1 cellular context compared by ENCODE assay signal in the genomic region with DNA sequence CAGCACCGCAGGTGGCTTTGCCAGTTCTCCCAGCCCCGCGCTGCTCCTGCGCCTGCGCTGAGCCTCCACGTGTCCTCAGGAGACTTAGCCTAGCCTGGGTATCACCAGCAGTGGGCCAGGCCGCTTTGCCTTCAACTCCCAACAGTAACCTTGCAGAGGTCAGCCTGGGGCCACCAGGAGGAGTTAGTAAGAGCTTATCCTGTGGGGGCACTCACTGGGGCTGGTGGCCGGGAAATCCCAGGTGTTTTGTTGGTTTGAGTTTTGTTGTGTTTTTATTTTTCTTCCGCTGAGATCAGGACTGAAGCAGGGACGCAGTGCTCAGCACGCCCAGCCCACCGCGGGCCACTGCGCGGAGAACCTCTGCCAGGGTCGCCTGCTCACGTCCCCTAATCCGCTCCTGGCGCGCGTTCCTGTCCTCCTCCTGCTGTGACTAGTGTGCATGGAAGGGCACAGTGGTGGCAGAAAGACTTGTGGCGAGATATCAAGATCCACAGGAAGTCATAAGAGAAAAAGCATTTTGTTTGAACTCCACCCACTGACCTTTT.
TF ChIP-seq lines count a peak whose summit lies in the region.

No MANE protein-coding gene starts in this region.

TF ChIP-seq in HepG2, 621 proteins besides CTCF, POLR2A, EP300 and RAD21 (continued from another document and continues in another):
- TF ChIP-seq, protein P1, sequence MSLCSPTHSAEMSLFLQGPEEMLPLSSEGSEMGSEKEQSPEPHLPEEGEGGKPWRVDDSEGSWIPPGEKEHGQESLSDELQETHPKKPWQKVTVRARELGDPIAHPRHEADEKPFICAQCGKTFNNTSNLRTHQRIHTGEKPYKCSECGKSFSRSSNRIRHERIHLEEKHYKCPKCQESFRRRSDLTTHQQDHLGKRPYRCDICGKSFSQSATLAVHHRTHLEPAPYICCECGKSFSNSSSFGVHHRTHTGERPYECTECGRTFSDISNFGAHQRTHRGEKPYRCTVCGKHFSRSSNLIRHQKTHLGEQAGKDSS (CRISPR knock-in tag; IDR thresholded peaks at IDR 0.05; ENCODE audit: borderline replicate concordance, low read depth): 0 out of 2 replicates have a peak, but pooled peaks have one; percentile 13
- TF ChIP-seq ZNF33B (CRISPR knock-in tag; IDR thresholded peaks at IDR 0.05): 0 out of 2 replicates have a peak, but pooled peaks have one; percentile 42
- no peak for TF ChIP-seq ZNF124 (CRISPR knock-in tag; IDR thresholded peaks at IDR 0.05)
- TF ChIP-seq PHB2 (IDR thresholded peaks at IDR 0.05; ENCODE audit: partially characterized antibody): no peak
- TF ChIP-seq ZNF792 (CRISPR knock-in tag; IDR thresholded peaks at IDR 0.05): peak; percentile 48; the same call in 1 of the 2 replicates
- no peak; the same call in 1 of the 2 replicates for TF ChIP-seq ZIK1 (CRISPR knock-in tag; IDR thresholded peaks at IDR 0.05; ENCODE audit: borderline replicate concordance, low read depth)
- TF ChIP-seq DMAP1 (CRISPR knock-in tag; IDR thresholded peaks at IDR 0.05): peak; percentile 87
- 0 out of 2 replicates have a peak, but pooled peaks have one; percentile 17 for TF ChIP-seq ESRRA (CRISPR knock-in tag; IDR thresholded peaks at IDR 0.05; ENCODE audit: low read depth)
- TF ChIP-seq CBX5 (CRISPR knock-in tag; IDR thresholded peaks at IDR 0.05; ENCODE audit: borderline replicate concordance): peak; percentile 28; the same call in 1 of the 2 replicates
- TF ChIP-seq ELF4 (CRISPR knock-in tag; IDR thresholded peaks at IDR 0.05; ENCODE audit: borderline replicate concordance): no peak
- TF ChIP-seq, protein P2, sequence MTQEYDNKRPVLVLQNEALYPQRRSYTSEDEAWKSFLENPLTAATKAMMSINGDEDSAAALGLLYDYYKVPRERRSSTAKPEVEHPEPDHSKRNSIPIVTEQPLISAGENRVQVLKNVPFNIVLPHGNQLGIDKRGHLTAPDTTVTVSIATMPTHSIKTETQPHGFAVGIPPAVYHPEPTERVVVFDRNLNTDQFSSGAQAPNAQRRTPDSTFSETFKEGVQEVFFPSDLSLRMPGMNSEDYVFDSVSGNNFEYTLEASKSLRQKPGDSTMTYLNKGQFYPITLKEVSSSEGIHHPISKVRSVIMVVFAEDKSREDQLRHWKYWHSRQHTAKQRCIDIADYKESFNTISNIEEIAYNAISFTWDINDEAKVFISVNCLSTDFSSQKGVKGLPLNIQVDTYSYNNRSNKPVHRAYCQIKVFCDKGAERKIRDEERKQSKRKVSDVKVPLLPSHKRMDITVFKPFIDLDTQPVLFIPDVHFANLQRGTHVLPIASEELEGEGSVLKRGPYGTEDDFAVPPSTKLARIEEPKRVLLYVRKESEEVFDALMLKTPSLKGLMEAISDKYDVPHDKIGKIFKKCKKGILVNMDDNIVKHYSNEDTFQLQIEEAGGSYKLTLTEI (CRISPR knock-in tag; conservative IDR thresholded peaks at IDR 0.05): no peak
- TF ChIP-seq, protein P3, sequence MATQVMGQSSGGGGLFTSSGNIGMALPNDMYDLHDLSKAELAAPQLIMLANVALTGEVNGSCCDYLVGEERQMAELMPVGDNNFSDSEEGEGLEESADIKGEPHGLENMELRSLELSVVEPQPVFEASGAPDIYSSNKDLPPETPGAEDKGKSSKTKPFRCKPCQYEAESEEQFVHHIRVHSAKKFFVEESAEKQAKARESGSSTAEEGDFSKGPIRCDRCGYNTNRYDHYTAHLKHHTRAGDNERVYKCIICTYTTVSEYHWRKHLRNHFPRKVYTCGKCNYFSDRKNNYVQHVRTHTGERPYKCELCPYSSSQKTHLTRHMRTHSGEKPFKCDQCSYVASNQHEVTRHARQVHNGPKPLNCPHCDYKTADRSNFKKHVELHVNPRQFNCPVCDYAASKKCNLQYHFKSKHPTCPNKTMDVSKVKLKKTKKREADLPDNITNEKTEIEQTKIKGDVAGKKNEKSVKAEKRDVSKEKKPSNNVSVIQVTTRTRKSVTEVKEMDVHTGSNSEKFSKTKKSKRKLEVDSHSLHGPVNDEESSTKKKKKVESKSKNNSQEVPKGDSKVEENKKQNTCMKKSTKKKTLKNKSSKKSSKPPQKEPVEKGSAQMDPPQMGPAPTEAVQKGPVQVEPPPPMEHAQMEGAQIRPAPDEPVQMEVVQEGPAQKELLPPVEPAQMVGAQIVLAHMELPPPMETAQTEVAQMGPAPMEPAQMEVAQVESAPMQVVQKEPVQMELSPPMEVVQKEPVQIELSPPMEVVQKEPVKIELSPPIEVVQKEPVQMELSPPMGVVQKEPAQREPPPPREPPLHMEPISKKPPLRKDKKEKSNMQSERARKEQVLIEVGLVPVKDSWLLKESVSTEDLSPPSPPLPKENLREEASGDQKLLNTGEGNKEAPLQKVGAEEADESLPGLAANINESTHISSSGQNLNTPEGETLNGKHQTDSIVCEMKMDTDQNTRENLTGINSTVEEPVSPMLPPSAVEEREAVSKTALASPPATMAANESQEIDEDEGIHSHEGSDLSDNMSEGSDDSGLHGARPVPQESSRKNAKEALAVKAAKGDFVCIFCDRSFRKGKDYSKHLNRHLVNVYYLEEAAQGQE (IDR thresholded peaks at IDR 0.05; ENCODE audit: borderline replicate concordance in 1 of 2, low read depth in 1 of 2, low read length in 2 of 2): 0 out of 4 replicates have a peak, but pooled peaks of 1 of the 2 experiments have one; percentile 20
- TF ChIP-seq ZNF644 (CRISPR knock-in tag; IDR thresholded peaks at IDR 0.05; ENCODE audit: low read depth): peak; percentile 69
- no peak for TF ChIP-seq ZNF12 (CRISPR knock-in tag; IDR thresholded peaks at IDR 0.05)
- no peak for TF ChIP-seq SNAPC2 (CRISPR knock-in tag; IDR thresholded peaks at IDR 0.05)
- peak; percentile 45 for TF ChIP-seq STAG1 (CRISPR knock-in tag; IDR thresholded peaks at IDR 0.05)
- TF ChIP-seq ZNF564 (CRISPR knock-in tag; IDR thresholded peaks at IDR 0.05): peak; percentile 39; the same call in 1 of the 2 replicates
- TF ChIP-seq ZFAT (CRISPR knock-in tag; conservative IDR thresholded peaks at IDR 0.05): no peak
- TF ChIP-seq HMG20A (CRISPR knock-in tag; IDR thresholded peaks at IDR 0.05; ENCODE audit: borderline replicate concordance): no peak
- TF ChIP-seq MLLT10 (CRISPR knock-in tag; IDR thresholded peaks at IDR 0.05): no peak
- TF ChIP-seq KAT8 (CRISPR knock-in tag; IDR thresholded peaks at IDR 0.05): no peak
- TF ChIP-seq, protein P4, sequence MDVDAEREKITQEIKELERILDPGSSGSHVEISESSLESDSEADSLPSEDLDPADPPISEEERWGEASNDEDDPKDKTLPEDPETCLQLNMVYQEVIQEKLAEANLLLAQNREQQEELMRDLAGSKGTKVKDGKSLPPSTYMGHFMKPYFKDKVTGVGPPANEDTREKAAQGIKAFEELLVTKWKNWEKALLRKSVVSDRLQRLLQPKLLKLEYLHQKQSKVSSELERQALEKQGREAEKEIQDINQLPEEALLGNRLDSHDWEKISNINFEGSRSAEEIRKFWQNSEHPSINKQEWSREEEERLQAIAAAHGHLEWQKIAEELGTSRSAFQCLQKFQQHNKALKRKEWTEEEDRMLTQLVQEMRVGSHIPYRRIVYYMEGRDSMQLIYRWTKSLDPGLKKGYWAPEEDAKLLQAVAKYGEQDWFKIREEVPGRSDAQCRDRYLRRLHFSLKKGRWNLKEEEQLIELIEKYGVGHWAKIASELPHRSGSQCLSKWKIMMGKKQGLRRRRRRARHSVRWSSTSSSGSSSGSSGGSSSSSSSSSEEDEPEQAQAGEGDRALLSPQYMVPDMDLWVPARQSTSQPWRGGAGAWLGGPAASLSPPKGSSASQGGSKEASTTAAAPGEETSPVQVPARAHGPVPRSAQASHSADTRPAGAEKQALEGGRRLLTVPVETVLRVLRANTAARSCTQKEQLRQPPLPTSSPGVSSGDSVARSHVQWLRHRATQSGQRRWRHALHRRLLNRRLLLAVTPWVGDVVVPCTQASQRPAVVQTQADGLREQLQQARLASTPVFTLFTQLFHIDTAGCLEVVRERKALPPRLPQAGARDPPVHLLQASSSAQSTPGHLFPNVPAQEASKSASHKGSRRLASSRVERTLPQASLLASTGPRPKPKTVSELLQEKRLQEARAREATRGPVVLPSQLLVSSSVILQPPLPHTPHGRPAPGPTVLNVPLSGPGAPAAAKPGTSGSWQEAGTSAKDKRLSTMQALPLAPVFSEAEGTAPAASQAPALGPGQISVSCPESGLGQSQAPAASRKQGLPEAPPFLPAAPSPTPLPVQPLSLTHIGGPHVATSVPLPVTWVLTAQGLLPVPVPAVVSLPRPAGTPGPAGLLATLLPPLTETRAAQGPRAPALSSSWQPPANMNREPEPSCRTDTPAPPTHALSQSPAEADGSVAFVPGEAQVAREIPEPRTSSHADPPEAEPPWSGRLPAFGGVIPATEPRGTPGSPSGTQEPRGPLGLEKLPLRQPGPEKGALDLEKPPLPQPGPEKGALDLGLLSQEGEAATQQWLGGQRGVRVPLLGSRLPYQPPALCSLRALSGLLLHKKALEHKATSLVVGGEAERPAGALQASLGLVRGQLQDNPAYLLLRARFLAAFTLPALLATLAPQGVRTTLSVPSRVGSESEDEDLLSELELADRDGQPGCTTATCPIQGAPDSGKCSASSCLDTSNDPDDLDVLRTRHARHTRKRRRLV (CRISPR knock-in tag; IDR thresholded peaks at IDR 0.05): peak; percentile 41; the same call in 1 of the 2 replicates
- TF ChIP-seq SOX13 (IDR thresholded peaks at IDR 0.05): no peak
- TF ChIP-seq SOX13 (CRISPR knock-in tag; conservative IDR thresholded peaks at IDR 0.05 in 1 of 2, IDR thresholded peaks at IDR 0.05 in 1 of 2): peak in 1 of 2 experiments; percentile 60; a peak in 2 of 4 replicates
- TF ChIP-seq ZNF264 (CRISPR knock-in tag; IDR thresholded peaks at IDR 0.05): peak; percentile 18; the same call in 1 of the 2 replicates
- TF ChIP-seq ZNF343 (CRISPR knock-in tag; IDR thresholded peaks at IDR 0.05): 0 out of 2 replicates have a peak, but pooled peaks have one; percentile 19
- peak; percentile 79; the same call in 1 of the 2 replicates for TF ChIP-seq ZNF232 (CRISPR knock-in tag; IDR thresholded peaks at IDR 0.05; ENCODE audit: borderline replicate concordance)
- TF ChIP-seq, protein P5, sequence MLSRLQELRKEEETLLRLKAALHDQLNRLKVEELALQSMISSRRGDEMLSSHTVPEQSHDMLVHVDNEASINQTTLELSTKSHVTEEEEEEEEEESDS (CRISPR knock-in tag; IDR thresholded peaks at IDR 0.05; ENCODE audit: borderline replicate concordance): no peak
- TF ChIP-seq ZSCAN30 (CRISPR knock-in tag; IDR thresholded peaks at IDR 0.05): no peak
- no peak for TF ChIP-seq RFX1 (IDR thresholded peaks at IDR 0.05)
- TF ChIP-seq, protein P6, sequence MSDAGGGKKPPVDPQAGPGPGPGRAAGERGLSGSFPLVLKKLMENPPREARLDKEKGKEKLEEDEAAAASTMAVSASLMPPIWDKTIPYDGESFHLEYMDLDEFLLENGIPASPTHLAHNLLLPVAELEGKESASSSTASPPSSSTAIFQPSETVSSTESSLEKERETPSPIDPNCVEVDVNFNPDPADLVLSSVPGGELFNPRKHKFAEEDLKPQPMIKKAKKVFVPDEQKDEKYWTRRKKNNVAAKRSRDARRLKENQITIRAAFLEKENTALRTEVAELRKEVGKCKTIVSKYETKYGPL (CRISPR knock-in tag; IDR thresholded peaks at IDR 0.05): no peak
- TF ChIP-seq CBFB (CRISPR knock-in tag; IDR thresholded peaks at IDR 0.05): 0 out of 2 replicates have a peak, but pooled peaks have one; percentile 33
- TF ChIP-seq CSRNP1 (CRISPR knock-in tag; IDR thresholded peaks at IDR 0.05): no peak
- TF ChIP-seq ZBTB34 (CRISPR knock-in tag; IDR thresholded peaks at IDR 0.05): 0 out of 2 replicates have a peak, but pooled peaks have one; percentile 7
- no peak for TF ChIP-seq NAIF1 (CRISPR knock-in tag; IDR thresholded peaks at IDR 0.05; ENCODE audit: borderline replicate concordance)
- no peak for TF ChIP-seq ZNF816 (CRISPR knock-in tag; IDR thresholded peaks at IDR 0.05; ENCODE audit: borderline replicate concordance)
- TF ChIP-seq, protein P7, sequence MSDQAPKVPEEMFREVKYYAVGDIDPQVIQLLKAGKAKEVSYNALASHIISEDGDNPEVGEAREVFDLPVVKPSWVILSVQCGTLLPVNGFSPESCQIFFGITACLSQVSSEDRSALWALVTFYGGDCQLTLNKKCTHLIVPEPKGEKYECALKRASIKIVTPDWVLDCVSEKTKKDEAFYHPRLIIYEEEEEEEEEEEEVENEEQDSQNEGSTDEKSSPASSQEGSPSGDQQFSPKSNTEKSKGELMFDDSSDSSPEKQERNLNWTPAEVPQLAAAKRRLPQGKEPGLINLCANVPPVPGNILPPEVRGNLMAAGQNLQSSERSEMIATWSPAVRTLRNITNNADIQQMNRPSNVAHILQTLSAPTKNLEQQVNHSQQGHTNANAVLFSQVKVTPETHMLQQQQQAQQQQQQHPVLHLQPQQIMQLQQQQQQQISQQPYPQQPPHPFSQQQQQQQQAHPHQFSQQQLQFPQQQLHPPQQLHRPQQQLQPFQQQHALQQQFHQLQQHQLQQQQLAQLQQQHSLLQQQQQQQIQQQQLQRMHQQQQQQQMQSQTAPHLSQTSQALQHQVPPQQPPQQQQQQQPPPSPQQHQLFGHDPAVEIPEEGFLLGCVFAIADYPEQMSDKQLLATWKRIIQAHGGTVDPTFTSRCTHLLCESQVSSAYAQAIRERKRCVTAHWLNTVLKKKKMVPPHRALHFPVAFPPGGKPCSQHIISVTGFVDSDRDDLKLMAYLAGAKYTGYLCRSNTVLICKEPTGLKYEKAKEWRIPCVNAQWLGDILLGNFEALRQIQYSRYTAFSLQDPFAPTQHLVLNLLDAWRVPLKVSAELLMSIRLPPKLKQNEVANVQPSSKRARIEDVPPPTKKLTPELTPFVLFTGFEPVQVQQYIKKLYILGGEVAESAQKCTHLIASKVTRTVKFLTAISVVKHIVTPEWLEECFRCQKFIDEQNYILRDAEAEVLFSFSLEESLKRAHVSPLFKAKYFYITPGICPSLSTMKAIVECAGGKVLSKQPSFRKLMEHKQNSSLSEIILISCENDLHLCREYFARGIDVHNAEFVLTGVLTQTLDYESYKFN (CRISPR knock-in tag; conservative IDR thresholded peaks at IDR 0.05): peak; percentile 21; the same call in 1 of the 2 replicates
